8 cellular contexts compared by ENCODE assay signal in the genomic region with DNA sequence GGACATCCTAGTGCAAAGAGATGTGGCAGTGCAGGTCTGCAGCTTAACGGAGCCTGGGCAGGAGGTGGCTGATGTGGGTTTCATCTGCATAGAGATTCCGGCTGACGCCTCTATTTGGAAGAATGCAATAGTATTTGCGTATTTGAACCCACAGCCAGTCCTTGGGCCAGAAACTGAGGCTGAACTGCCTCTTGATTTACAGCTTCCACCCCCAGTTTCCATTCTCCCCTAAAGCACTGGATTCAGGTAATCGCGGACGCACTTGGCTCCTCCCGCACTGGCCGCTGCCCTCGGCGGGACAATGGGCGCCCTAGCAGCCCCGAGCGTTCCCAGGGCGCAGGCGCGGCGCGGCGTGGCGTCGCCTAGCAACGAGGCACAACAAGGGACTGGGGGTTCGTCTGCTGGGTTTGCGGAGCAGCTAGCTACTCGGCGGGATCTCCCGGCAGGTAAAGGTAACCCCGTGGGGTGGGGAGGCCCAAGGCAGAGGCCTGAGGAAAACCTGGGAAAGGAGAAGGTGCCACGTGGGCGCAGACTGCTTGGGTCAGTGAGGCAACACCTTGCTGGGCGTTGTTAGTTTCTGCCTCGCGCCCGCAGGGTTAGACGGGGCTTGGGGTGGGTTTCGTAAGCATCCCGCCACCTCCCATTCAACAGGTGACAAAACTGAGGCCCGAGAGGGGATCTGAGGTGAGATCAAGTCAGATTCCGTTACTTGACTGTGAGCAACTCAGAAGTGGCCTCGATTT. TPM values are rescaled to one million over a fixed set of nuclear protein-coding genes. Genes with fewer than 3 reads are reported as not detected.
DNase-seq lines count a peak whose midpoint lies in the region; ATAC-seq and TF ChIP-seq lines count a peak whose summit lies in the region.

Gene ARMC3 (plus strand): TSS at position 393 of the 743 bp plus-strand sequence. CDS start 3,944 bp downstream, outside the sequence.

- H3K4ac ChIP-seq in neuronal stem cell (ENCODE audit: low read length): no peak within 1 kb of the TSS

- H2AK5ac ChIP-seq in neuronal stem cell (ENCODE audit: low read depth, low read length): no peak within 1 kb of the TSS

- no peaks in the 10 kb centered on the region for H3K9me3 ChIP-seq in neuronal stem cell (replicated peaks in 1 of 2; ENCODE audit: control insufficient read depth in 2 of 2, insufficient read depth in 1 of 2, low read depth in 1 of 2, low read length in 2 of 2)
- H3K9me3 ChIP-seq in stomach smooth muscle (ENCODE audit: control insufficient read depth in 2 of 2, low read length in 2 of 2): no peaks in the 10 kb centered on the region

- no peak within 1 kb of the TSS for H3K27ac ChIP-seq in neuronal stem cell (replicated peaks; ENCODE audit: low read length)
- H3K27ac ChIP-seq in stomach smooth muscle (ENCODE audit: low read length): no peak within 1 kb of the TSS

- no CpG with 5 or more reads among the region's 41 CpGs for WGBS in neuronal stem cell (ENCODE audit: extremely low coverage in 2 of 2, insufficient read length in 2 of 2, insufficient replicate concordance in 1 of 2), 2 donors

- H3K9ac ChIP-seq in neuronal stem cell (ENCODE audit: low read depth, low read length, poor library complexity) (peak within 1 kb of the TSS; percentile 79), stomach smooth muscle (ENCODE audit: low read length in 2 of 2) (peak within 1 kb of the TSS in 1 of 2 donors; percentile 29)

- no peak within 1 kb of the TSS for H2BK120ac ChIP-seq in neuronal stem cell (ENCODE audit: low read depth, low read length)

- in situ Hi-C loops in GM13976 (cut with MboI; ENCODE audit: low sequenced_read_pairs, unreplicated experiment): no loop called here

- H3K79me1 ChIP-seq in neuronal stem cell (ENCODE audit: low read depth, low read length): no peaks in the 10 kb centered on the region

- no peaks in the 10 kb centered on the region for H3K36me3 ChIP-seq in neuronal stem cell (replicated peaks in 1 of 2; ENCODE audit: control insufficient read depth in 2 of 2, insufficient read depth in 2 of 2, low read length in 2 of 2)
- H3K36me3 ChIP-seq in stomach smooth muscle (ENCODE audit: control insufficient read depth in 2 of 2, insufficient read depth in 2 of 2, low read length in 2 of 2): no peaks in the 10 kb centered on the region

- H2AFZ ChIP-seq in neuronal stem cell (ENCODE audit: low read length): peak within 1 kb of the TSS; percentile 86

- no peak within 1 kb of the TSS for H2BK5ac ChIP-seq in neuronal stem cell (ENCODE audit: low read length)

- H3K18ac ChIP-seq in neuronal stem cell (ENCODE audit: low read length): peak within 1 kb of the TSS; percentile 20

- H4K91ac ChIP-seq in neuronal stem cell (ENCODE audit: low read depth, low read length, poor library complexity): no peak within 1 kb of the TSS

- no peak within 1 kb of the TSS for H2BK15ac ChIP-seq in neuronal stem cell (ENCODE audit: low read length)

- TF ChIP-seq CTCF in GM13976 (IDR thresholded peaks at IDR 0.05; ENCODE audit: borderline replicate concordance, control extremely low read depth, extremely low read depth, insufficient read depth, missing control alignments): no peak

- H3K23ac ChIP-seq in neuronal stem cell (ENCODE audit: low read depth, low read length, poor library complexity): no peak within 1 kb of the TSS

- no peaks in the 10 kb centered on the region for H3K4me1 ChIP-seq in neuronal stem cell (ENCODE audit: control insufficient read depth in 2 of 2, insufficient read depth in 1 of 2, low read depth in 1 of 2, low read length in 2 of 2)
- H3K4me1 ChIP-seq in stomach smooth muscle (ENCODE audit: control insufficient read depth, insufficient read depth, low read length): no peaks in the 10 kb centered on the region

- H4K8ac ChIP-seq in neuronal stem cell (ENCODE audit: low read depth, low read length): no peak within 1 kb of the TSS

- peak; percentile 82 for ATAC-seq in HG02678 (IDR thresholded peaks at IDR 0.05; ENCODE audit: unreplicated experiment)

- peaks cover 0 to 8% (median 0%) of the 10 kb centered on the region in 3 experiments for H3K27me3 ChIP-seq in neuronal stem cell (ENCODE audit: control insufficient read depth in 3 of 3, insufficient read depth in 3 of 3, low read depth in 1 of 3, low read length in 3 of 3)
- H3K27me3 ChIP-seq in stomach smooth muscle (ENCODE audit: control insufficient read depth in 1 of 2, insufficient read depth in 2 of 2, low read length in 2 of 2): peaks cover 0 to 4% of the 10 kb centered on the region in 2 donors

- H2BK12ac ChIP-seq in neuronal stem cell (ENCODE audit: low read length): no peak within 1 kb of the TSS

- H3K4me3 ChIP-seq in neuronal stem cell (ENCODE audit: low read length in 2 of 2): peak within 1 kb of the TSS; percentile 43 to 82
- H3K4me3 ChIP-seq in stomach smooth muscle (ENCODE audit: low read length in 2 of 2): peak within 1 kb of the TSS; percentile 24 to 72

- H3K14ac ChIP-seq in neuronal stem cell (ENCODE audit: low read length): no peak within 1 kb of the TSS

- DNase-seq in GM13976 (ENCODE audit: low spot score) (peak; percentile 62), NCI-H748 (lab: John Stamatoyannopoulos, UW; ENCODE audit: unreplicated experiment) (peak; percentile 87), globus pallidus (ENCODE audit: low spot score) (peak; percentile 83), neuronal stem cell (ENCODE audit: low spot score) (peak; percentile 82)
- peak; percentile 47 for DNase-seq in activated T-helper 9 cell treated with anti-CD3 and anti-CD28 coated beads, Interleukin-2, amount 50 U/mL, for 16 hours (ENCODE audit: low read depth)
- DNase-seq in NK-92 treated with Interleukin-12 subunit alpha and Interleukin-12 subunit beta, amount 100 ng/mL, for 24 hours (lab: John Stamatoyannopoulos, UW): no peak

- H3K4me2 ChIP-seq in neuronal stem cell (ENCODE audit: insufficient read depth, low read length, poor library complexity, severe bottlenecking): peak within 1 kb of the TSS; percentile 68

RNA-seq across cellular contexts. Expression of gene ARMC3, which starts in this region (rescaled TPM):
- 1.1 TPM for polyA plus RNA-seq in neuronal stem cell (2013, experiment 1 of 2)
- polyA plus RNA-seq in neuronal stem cell (2013, experiment 2 of 2): 1.3 TPM
